In the genomic region with DNA sequence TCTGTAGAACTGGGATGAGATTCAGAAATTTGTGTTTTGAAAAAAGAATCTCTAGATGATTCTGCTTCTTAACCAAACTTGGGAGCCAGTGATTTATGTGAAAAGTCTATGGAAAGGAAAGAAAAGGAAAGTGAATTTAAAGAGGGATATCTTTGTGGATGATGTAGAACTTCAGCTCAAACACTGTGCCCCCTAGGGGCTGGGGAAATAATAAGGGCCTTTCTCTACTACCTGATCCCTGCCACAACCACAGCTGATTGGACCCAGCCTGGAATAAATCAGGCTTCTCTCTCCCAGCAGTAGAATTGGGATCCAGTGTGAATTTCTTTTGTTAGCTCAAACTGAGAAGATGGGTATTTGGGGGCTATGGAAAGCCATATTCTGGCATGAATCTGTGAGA, we compare ENCODE assay signal across 13 cellular contexts.
A peak's percentile ranks its signal among the peaks of the same experiment; 100 is the strongest.
DNase-seq lines count a peak whose midpoint lies in the region; ATAC-seq and TF ChIP-seq lines count a peak whose summit lies in the region.
"Had no signal": no experiment of that assay in that cellular context is flagged by ENCODE, and none has a peak within 500 bp of the region (broad histone marks: within the 10 kb centered on the region; RNA-seq: fewer than 3 reads in every experiment).

No MANE protein-coding gene starts in this region.

- ATAC-seq in foreskin keratinocyte (peak; percentile 59), GM18907 (IDR thresholded peaks at IDR 0.05; ENCODE audit: unreplicated experiment) (no peak), GM19397 (IDR thresholded peaks at IDR 0.05; ENCODE audit: unreplicated experiment) (no peak)

- peaks cover 26% of the 10 kb centered on the region for H3K4me1 ChIP-seq in A673 (ENCODE audit: insufficient read depth, low read length, poor library complexity, severe bottlenecking)
- H3K4me1 ChIP-seq in foreskin keratinocyte = no peaks in the 10 kb centered on the region

- intact Hi-C loops in A673 (cut with micrococcal nuclease; ENCODE audit: unreplicated experiment) = loop anchor here (2.0 to 10.0 kb wide), 5 partner anchors 132 to 745 kb away; no protein-coding TSS in a partner anchor

- CTCF ChIA-PET in A673 (lab: Charles Lee) = interaction anchor here (0.5 kb wide), 1 partner anchor 248 kb away, joined by 5 read pairs; no protein-coding TSS in a partner anchor

- H3K27ac ChIP-seq in A673 (ENCODE audit: low read depth, low read length, poor library complexity, severe bottlenecking) (no peak overlapping the region), foreskin keratinocyte (no peak overlapping the region)
- H3K27ac ChIP-seq: thoracic aorta had no signal

- H3K27me3 ChIP-seq in A673 (replicated peaks; ENCODE audit: insufficient read depth, low read depth, low read length, poor library complexity) (no peaks in the 10 kb centered on the region), foreskin keratinocyte (no peaks in the 10 kb centered on the region)
- H3K27me3 ChIP-seq: heart left ventricle had no signal

- TF ChIP-seq CTCF in A673 (conservative IDR thresholded peaks at IDR 0.05; ENCODE audit: low read depth, low read length) = peak; percentile 52
- peak; percentile 23; the same call in 1 of the 2 replicates for TF ChIP-seq CTCF in GM12875 (IDR thresholded peaks at IDR 0.05; ENCODE audit: borderline replicate concordance, insufficient read depth, low read depth, low read length)
- peak; percentile 57 for TF ChIP-seq CTCF in foreskin keratinocyte (conservative IDR thresholded peaks at IDR 0.05)
- no peak for TF ChIP-seq CTCF in GM20000 (IDR thresholded peaks at IDR 0.05; ENCODE audit: extremely low read depth, missing control alignments)

- no peaks in the 10 kb centered on the region for H3K36me3 ChIP-seq in A673 (ENCODE audit: insufficient read depth, low read length, poor library complexity, severe bottlenecking)
- H3K36me3 ChIP-seq: heart left ventricle, thoracic aorta had no signal

- no peaks in the 10 kb centered on the region for H3K9me3 ChIP-seq in A673 (ENCODE audit: low read depth, low read length, poor library complexity, severe bottlenecking)
- H3K9me3 ChIP-seq: heart left ventricle, thoracic aorta had no signal

- no TSS peak for BruUV-seq in A673 (replicated peaks; lab: Mats Ljungman, UMichigan)

- POLR2A ChIA-PET in A673 (lab: Charles Lee; ENCODE audit: low non-redundant PET) = no interaction called here

- DNase-seq in A673 (ENCODE audit: low spot score) = peak; percentile 27
- DNase-seq in RKO (ENCODE audit: low spot score) = peak; percentile 26
- no peak for DNase-seq in foreskin keratinocyte
- DNase-seq in GM20000 (ENCODE audit: low spot score) = no peak
- DNase-seq in NCI-H187 (lab: John Stamatoyannopoulos, UW) = no peak
- DNase-seq: activated T-cell treated with anti-CD3 and anti-CD28 coated beads, Interleukin-2, amount 50 U/mL, for 24 hours; stimulated activated CD4-positive, alpha-beta T cell treated with anti-CD3 and anti-CD28 coated beads, Interleukin-4, amount 100 ng/mL, for 4 hours; T-helper 9 cell had no signal

- H3K4me3 ChIP-seq in A673 (ENCODE audit: low read depth, low read length, poor library complexity, severe bottlenecking) (no peak overlapping the region), GM12875 (ENCODE audit: low read depth, low read length) (no peak overlapping the region)
- H3K4me3 ChIP-seq: thoracic aorta had no signal

Comparison
In these comparisons a context has a peak if more than half of its experiments do, and no peak if none do; other contexts are left out.
1. DNase-seq: peak in A673 (single experiment) and RKO (single experiment); none in foreskin keratinocyte (0 of 2), GM20000 (single experiment) and NCI-H187 (0 of 2).